1 cellular context compared by ENCODE assay signal in the genomic region with DNA sequence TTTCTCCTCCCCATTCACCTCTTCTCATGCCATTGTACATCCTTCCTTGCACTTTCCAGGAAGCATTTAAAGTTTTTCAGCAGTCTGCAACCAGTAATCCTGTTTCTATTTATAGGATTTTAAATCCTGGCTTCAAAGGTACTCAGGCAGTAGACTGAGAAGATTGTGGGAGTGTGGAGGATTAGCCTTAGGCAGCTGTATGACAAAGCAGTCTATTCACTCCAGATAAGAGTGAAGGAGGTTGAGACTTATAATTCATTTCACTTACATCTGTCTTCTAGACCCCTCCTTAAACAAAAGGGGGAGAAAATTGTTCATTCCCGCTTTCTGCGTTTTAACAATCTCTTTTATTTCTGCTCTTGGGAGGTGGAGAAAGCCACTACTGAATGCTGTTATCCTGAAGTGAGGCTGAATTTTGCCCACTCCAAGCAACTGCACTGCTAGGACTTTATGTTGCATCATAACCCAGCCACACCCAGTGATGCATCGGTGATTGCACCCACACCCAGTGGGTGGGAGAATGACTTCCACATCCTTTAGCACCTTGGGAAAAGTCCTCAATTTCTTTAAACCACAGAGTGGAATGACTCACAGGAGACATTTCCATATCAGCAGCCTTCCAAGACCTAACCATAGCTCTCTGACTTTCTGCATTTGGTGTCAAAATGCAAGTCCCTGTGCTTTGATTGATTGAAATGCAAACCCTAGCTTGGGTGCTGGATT.
TF ChIP-seq lines count a peak whose summit lies in the region.

No MANE protein-coding gene starts in this region.

TF ChIP-seq in A549, 52 proteins besides CTCF, POLR2A, EP300 and RAD21 (continued from another document):
- TF ChIP-seq, protein P1, sequence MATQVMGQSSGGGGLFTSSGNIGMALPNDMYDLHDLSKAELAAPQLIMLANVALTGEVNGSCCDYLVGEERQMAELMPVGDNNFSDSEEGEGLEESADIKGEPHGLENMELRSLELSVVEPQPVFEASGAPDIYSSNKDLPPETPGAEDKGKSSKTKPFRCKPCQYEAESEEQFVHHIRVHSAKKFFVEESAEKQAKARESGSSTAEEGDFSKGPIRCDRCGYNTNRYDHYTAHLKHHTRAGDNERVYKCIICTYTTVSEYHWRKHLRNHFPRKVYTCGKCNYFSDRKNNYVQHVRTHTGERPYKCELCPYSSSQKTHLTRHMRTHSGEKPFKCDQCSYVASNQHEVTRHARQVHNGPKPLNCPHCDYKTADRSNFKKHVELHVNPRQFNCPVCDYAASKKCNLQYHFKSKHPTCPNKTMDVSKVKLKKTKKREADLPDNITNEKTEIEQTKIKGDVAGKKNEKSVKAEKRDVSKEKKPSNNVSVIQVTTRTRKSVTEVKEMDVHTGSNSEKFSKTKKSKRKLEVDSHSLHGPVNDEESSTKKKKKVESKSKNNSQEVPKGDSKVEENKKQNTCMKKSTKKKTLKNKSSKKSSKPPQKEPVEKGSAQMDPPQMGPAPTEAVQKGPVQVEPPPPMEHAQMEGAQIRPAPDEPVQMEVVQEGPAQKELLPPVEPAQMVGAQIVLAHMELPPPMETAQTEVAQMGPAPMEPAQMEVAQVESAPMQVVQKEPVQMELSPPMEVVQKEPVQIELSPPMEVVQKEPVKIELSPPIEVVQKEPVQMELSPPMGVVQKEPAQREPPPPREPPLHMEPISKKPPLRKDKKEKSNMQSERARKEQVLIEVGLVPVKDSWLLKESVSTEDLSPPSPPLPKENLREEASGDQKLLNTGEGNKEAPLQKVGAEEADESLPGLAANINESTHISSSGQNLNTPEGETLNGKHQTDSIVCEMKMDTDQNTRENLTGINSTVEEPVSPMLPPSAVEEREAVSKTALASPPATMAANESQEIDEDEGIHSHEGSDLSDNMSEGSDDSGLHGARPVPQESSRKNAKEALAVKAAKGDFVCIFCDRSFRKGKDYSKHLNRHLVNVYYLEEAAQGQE (IDR thresholded peaks at IDR 0.05), result no peak
- TF ChIP-seq MAFK (IDR thresholded peaks at IDR 0.05; ENCODE audit: partially characterized antibody) (peak; percentile 57), CHD4 (IDR thresholded peaks at IDR 0.05; ENCODE audit: borderline replicate concordance) (no peak), USF2 (IDR thresholded peaks at IDR 0.05) (no peak), CEBPB (IDR thresholded peaks at IDR 0.05) (peak; percentile 98 to 99), TP53 (CRISPR knock-in tag; IDR thresholded peaks at IDR 0.05) (no peak), GATA3 (IDR thresholded peaks at IDR 0.05; ENCODE audit: borderline replicate concordance) (peak; percentile 84), JUN (IDR thresholded peaks at IDR 0.05) (peak; percentile 90 to 97)
- TF ChIP-seq, protein P2, sequence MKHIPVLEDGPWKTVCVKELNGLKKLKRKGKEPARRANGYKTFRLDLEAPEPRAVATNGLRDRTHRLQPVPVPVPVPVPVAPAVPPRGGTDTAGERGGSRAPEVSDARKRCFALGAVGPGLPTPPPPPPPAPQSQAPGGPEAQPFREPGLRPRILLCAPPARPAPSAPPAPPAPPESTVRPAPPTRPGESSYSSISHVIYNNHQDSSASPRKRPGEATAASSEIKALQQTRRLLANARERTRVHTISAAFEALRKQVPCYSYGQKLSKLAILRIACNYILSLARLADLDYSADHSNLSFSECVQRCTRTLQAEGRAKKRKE (CRISPR knock-in tag; IDR thresholded peaks at IDR 0.05; ENCODE audit: low read depth), result no peak
